Comparison of ENCODE assay signal across 10 cellular contexts in genomic region chr22:46660604-46661201, GRCh38. TPM values are rescaled to one million over a fixed set of nuclear protein-coding genes. Genes with fewer than 3 reads are reported as not detected.
DNase-seq lines count a peak whose midpoint lies in the region; ATAC-seq and TF ChIP-seq lines count a peak whose summit lies in the region.
"Had no signal": no experiment of that assay in that cellular context is flagged by ENCODE, and none has a peak within 500 bp of the region (broad histone marks: within the 10 kb centered on the region; RNA-seq: fewer than 3 reads in every experiment).

No MANE protein-coding gene starts in this region.

- peaks cover 23% of the 10 kb centered on the region for H3K4me1 ChIP-seq in cardiac muscle cell (ENCODE audit: low read depth)

- DNase-seq in cardiac muscle cell (ENCODE audit: low read depth in 1 of 2, low spot score in 1 of 2) (no peak), Right ventricle myocardium inferior (ENCODE audit: missing footprints) (no peak), T-helper 9 cell (peak; percentile 34), left cardiac atrium (peak; percentile 33), type B pancreatic cell (ENCODE audit: extremely low spot score, unreplicated experiment) (no peak), medulla oblongata (ENCODE audit: extremely low spot score) (no peak)
- DNase-seq: amniotic stem cell, kidney glomerular epithelial cell had no signal

- no peaks in the 10 kb centered on the region for H3K36me3 Mint-ChIP-seq in type B pancreatic cell

- peak overlapping the region; percentile 66 for H3K27ac ChIP-seq in cardiac muscle cell

- H3K4me1 Mint-ChIP-seq in type B pancreatic cell (ENCODE audit: unreplicated experiment), result peaks cover 14% of the 10 kb centered on the region

- peak overlapping the region; percentile 16 for H3K27ac Mint-ChIP-seq in type B pancreatic cell

- no peaks in the 10 kb centered on the region for H3K27me3 ChIP-seq in cardiac muscle cell

- H3K4me3 ChIP-seq in cardiac muscle cell, result no peak overlapping the region

- intact Hi-C loops in Right ventricle myocardium inferior (cut with DNase I) (no loop called here), left cardiac atrium (cut with DNase I) (loop anchor here in 1 of 2 donors (5.0 kb wide), 1 partner anchor 83 kb away; no protein-coding TSS in a partner anchor)

- no peak overlapping the region for H3K4me3 Mint-ChIP-seq in type B pancreatic cell

- H3K36me3 ChIP-seq in cardiac muscle cell, result no peaks in the 10 kb centered on the region

- ATAC-seq in Right ventricle myocardium inferior (no peak), left cardiac atrium (peak in 1 of 2 donors; percentile 9), GM19452 (IDR thresholded peaks at IDR 0.05; ENCODE audit: unreplicated experiment) (no peak), GM18870 (IDR thresholded peaks at IDR 0.05; ENCODE audit: unreplicated experiment) (no peak)

- no peak for TF ChIP-seq CTCF in cardiac muscle cell (IDR thresholded peaks at IDR 0.05; ENCODE audit: low read depth, low read length)
- TF ChIP-seq CTCF in type B pancreatic cell (conservative IDR thresholded peaks at IDR 0.05), result peak; percentile 25

- no peaks in the 10 kb centered on the region for H3K9me3 ChIP-seq in cardiac muscle cell (ENCODE audit: low read depth)

- no peaks in the 10 kb centered on the region for H3K9me3 Mint-ChIP-seq in type B pancreatic cell

- H3K27me3 Mint-ChIP-seq in type B pancreatic cell, result no peaks in the 10 kb centered on the region

RNA-seq across cellular contexts. Expression of gene GRAMD4, which starts 40.5 kb away (rescaled TPM):
- total RNA-seq in cardiac muscle cell (49.3 and 79.3 TPM in 2 replicates), Right ventricle myocardium inferior (80.0 TPM), left cardiac atrium (10 to 100 TPM; 58.5 to 95.4 TPM), type B pancreatic cell (ENCODE audit: low replicate concordance) (56.4 and 80.9 TPM in 2 replicates)
- polyA plus RNA-seq in cardiac muscle cell, result 51.8 and 57.5 TPM in 2 replicates

Comparison
In these comparisons a context has a peak if more than half of its experiments do, and no peak if none do; other contexts are left out.
1. DNase-seq: peak in T-helper 9 cell (single experiment) and left cardiac atrium (single experiment); none in cardiac muscle cell (0 of 2), Right ventricle myocardium inferior (single experiment), type B pancreatic cell (single experiment) and medulla oblongata (single experiment).